8 cellular contexts compared by ENCODE assay signal in genomic region chr13:52582962-52583361, GRCh38.
DNase-seq lines count a peak whose midpoint lies in the region; ATAC-seq and TF ChIP-seq lines count a peak whose summit lies in the region.
"Not testable (repeated sequence)": the region's sequence is repeated elsewhere in the genome, so short reads cannot be mapped to it uniquely, and the experiment has no call there.

No MANE protein-coding gene starts in this region.

- DNase-seq in GM12865 (ENCODE audit: low read depth) = peak; percentile 44
- peak; percentile 2 for DNase-seq in MV-4-11 (lab: John Stamatoyannopoulos, UW)

- ATAC-seq in GM18861 (IDR thresholded peaks at IDR 0.05; ENCODE audit: unreplicated experiment) (peak; percentile 96), GM19395 (IDR thresholded peaks at IDR 0.05; ENCODE audit: unreplicated experiment) (peak; percentile 98), GM21528 (IDR thresholded peaks at IDR 0.05; ENCODE audit: low FRiP score, unreplicated experiment) (peak; percentile 74), HG02763 (IDR thresholded peaks at IDR 0.05; ENCODE audit: unreplicated experiment) (peak; percentile 75), HG03097 (IDR thresholded peaks at IDR 0.05; ENCODE audit: low FRiP score, unreplicated experiment) (peak; percentile 86), HG03442 (IDR thresholded peaks at IDR 0.05; ENCODE audit: unreplicated experiment) (peak; percentile 91)

- TF ChIP-seq CTCF in GM12865 (IDR thresholded peaks at IDR 0.05; ENCODE audit: insufficient read depth, low read depth, low read length, missing control alignments) = not testable (repeated sequence)

- not testable (repeated sequence) for H3K4me3 ChIP-seq in GM12865 (ENCODE audit: low read depth, low read length)
